ENCODE assay signal across 9 cellular contexts in the genomic region with DNA sequence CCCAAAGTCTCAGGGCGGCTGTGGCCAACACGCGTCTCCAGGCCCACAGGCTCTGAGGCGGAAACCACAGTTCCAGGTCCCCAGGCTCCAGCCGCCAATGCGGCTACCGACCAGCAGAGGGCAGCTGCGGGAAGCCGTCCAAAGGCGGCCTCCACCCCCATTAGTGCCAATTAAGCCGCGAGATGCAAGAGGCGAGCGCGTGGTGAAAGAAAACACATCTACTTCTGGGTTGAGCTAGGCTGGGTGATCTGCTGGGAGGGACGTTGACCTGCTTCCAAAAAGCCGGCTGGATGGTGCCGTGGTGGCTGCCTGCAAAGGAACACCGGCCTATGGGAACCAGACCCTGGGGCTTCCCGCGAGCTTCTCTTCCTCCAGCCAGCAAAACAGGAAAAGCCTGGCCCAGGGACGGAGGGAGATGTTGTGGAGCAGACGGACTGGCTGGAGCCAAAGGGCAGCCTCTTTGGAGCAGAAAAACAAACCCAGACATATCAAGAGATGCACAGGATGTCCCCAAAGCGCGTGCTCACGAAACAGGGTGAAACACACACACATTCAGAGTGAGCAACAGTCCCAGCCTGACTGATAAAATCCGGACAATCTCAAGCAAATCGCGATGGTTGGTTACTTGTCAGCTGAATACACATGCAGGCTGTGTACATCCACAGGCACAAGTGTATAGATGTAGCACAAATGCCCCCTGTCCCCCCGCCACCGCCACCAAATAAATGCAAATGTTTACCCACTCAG.
DNase-seq lines count a peak whose midpoint lies in the region; ATAC-seq and TF ChIP-seq lines count a peak whose summit lies in the region.
"Had no signal": no experiment of that assay in that cellular context is flagged by ENCODE, and none has a peak within 500 bp of the region (broad histone marks: within the 10 kb centered on the region; RNA-seq: fewer than 3 reads in every experiment).

No MANE protein-coding gene starts in this region.

- intact Hi-C loops in activated B cell treated with CpG ODN at 0.5 μM for 24 hours (cut with micrococcal nuclease): loop anchor here (2.0 kb wide), 1 partner anchor 1912 kb away; no protein-coding TSS in a partner anchor

- no peaks in the 10 kb centered on the region for H3K36me3 ChIP-seq in lung (ENCODE audit: control insufficient read depth in 2 of 2, insufficient read depth in 2 of 2, low read length in 2 of 2)

- H3K27ac ChIP-seq in lung (ENCODE audit: low read depth in 1 of 2, low read length in 1 of 2): peak overlapping the region in 1 of 2 donors; percentile 64

- peaks cover 0 to 7% of the 10 kb centered on the region in 2 donors for H3K4me1 ChIP-seq in lung (ENCODE audit: control insufficient read depth in 2 of 2, insufficient read depth in 2 of 2, low read length in 2 of 2)

- no peak overlapping the region for H3K4me3 ChIP-seq in lung

- peaks cover 34% of the 10 kb centered on the region for H3K27me3 Mint-ChIP-seq in activated B cell treated with CpG ODN at 0.5 μM for 24 hours

- no peaks in the 10 kb centered on the region for H3K9me3 Mint-ChIP-seq in activated B cell treated with CpG ODN at 0.5 μM for 24 hours

- POLR2A ChIA-PET in activated B cell treated with CpG ODN at 0.5 μM for 24 hours (lab: Charles Lee): no interaction called here

- no peak overlapping the region for H3K4me3 Mint-ChIP-seq in activated B cell treated with CpG ODN at 0.5 μM for 24 hours

- H3K4me1 Mint-ChIP-seq in activated B cell treated with CpG ODN at 0.5 μM for 24 hours: peaks cover 5% of the 10 kb centered on the region

- no peaks in the 10 kb centered on the region for H3K36me3 Mint-ChIP-seq in activated B cell treated with CpG ODN at 0.5 μM for 24 hours (ENCODE audit: low read depth)
- H3K36me3 Mint-ChIP-seq: IgD-negative memory B cell had no signal

- 8 to 10% methylated on average over 31 of the region's 31 CpGs for WGBS in lung, 2 donors

- H3K27me3 ChIP-seq in lung (ENCODE audit: control insufficient read depth, insufficient read depth): no peaks in the 10 kb centered on the region

- CTCF ChIA-PET in activated B cell treated with CpG ODN at 0.5 μM for 24 hours (lab: Charles Lee): interaction anchor here (1.3 to 1.6 kb wide), 3 partner anchors 25 to 1912 kb away, joined by 3 to 8 read pairs (median 4); no protein-coding TSS in a partner anchor

- H3K9me3 ChIP-seq in lung (ENCODE audit: control insufficient read depth in 2 of 2, insufficient read depth in 1 of 2, low read length in 1 of 2): peaks cover 0 to 2% of the 10 kb centered on the region in 2 donors

- DNase-seq in AG20443 (ENCODE audit: low spot score): peak; percentile 92
- peak; percentile 33 for DNase-seq in NCI-H2081 treated with DMSO at 0.1 percent for 48 hours (lab: John Stamatoyannopoulos, UW)
- DNase-seq in activated B cell treated with CpG ODN at 0.5 μM for 24 hours: peak; percentile 32
- DNase-seq in ecto neural progenitor cell (ENCODE audit: low spot score): peak; percentile 89
- peak; percentile 72 for DNase-seq in lung (ENCODE audit: low spot score)
- DNase-seq in stimulated activated CD4-positive, alpha-beta T cell treated with anti-CD3 and anti-CD28 coated beads, TNF-alpha, amount 100 ng/mL, for 48 hours (ENCODE audit: low read depth in 3 of 3): peak; percentile 19 to 45 (median 23)

- TF ChIP-seq CTCF in activated B cell treated with CpG ODN at 0.5 μM for 24 hours (IDR thresholded peaks at IDR 0.05) (no peak), lung (IDR thresholded peaks at IDR 0.05; ENCODE audit: control extremely low read depth, extremely low read depth) (peak; percentile 66)

- ATAC-seq in GM18868 (IDR thresholded peaks at IDR 0.05; ENCODE audit: unreplicated experiment): peak; percentile 100
- peak; percentile 98 for ATAC-seq in HG03066 (IDR thresholded peaks at IDR 0.05; ENCODE audit: low read depth, unreplicated experiment)
- ATAC-seq in activated B cell treated with CpG ODN at 0.5 μM for 24 hours (ENCODE audit: low read depth): no peak
- ATAC-seq in lung (ENCODE audit: insufficient read depth, low FRiP score): peak; percentile 86

- no peak overlapping the region for H3K27ac Mint-ChIP-seq in activated B cell treated with CpG ODN at 0.5 μM for 24 hours
- H3K27ac Mint-ChIP-seq: IgD-negative memory B cell had no signal

Comparison
In these comparisons a context has a peak if more than half of its experiments do, and no peak if none do; other contexts are left out.
1. DNase-seq: peak in every context shown above with its lines; median percentile 92 in AG20443; 89 in ecto neural progenitor cell; 72 in lung; 33 in NCI-H2081 treated with DMSO at 0.1 percent for 48 hours; 32 in activated B cell treated with CpG ODN at 0.5 μM for 24 hours; 23 in stimulated activated CD4-positive, alpha-beta T cell treated with anti-CD3 and anti-CD28 coated beads, TNF-alpha, amount 100 ng/mL, for 48 hours.